Comparison of ENCODE assay signal across 10 cellular contexts in genomic region chr9:128215491-128216404, GRCh38. TPM values are rescaled to one million over a fixed set of nuclear protein-coding genes. Genes with fewer than 3 reads are reported as not detected.
DNase-seq lines count a peak whose midpoint lies in the region; ATAC-seq and TF ChIP-seq lines count a peak whose summit lies in the region.
"Had no signal": no experiment of that assay in that cellular context is flagged by ENCODE, and none has a peak within 500 bp of the region (broad histone marks: within the 10 kb centered on the region; RNA-seq: fewer than 3 reads in every experiment).

No MANE protein-coding gene starts in this region.

- 0% methylated on average over 1 of the region's 10 CpGs; no CpG with 5 or more reads in 1 of the 2 experiments for whole genome bisulfite sequencing in IMR-90 (ENCODE audit: extremely low coverage in 2 of 2, insufficient read length in 1 of 2), 2 experiments
- 50 to 63% methylated on average over 9 to 10 of the region's 10 CpGs for whole genome bisulfite sequencing in tibial nerve, 2 donors

- peak overlapping the region; percentile 64 for H3K4ac ChIP-seq in IMR-90 (ENCODE audit: low read depth, low read length)

- TF ChIP-seq CTCF in IMR-90 (conservative IDR thresholded peaks at IDR 0.05; ENCODE audit: low read depth, low read length), result no peak
- TF ChIP-seq CTCF in tibial nerve (IDR thresholded peaks at IDR 0.05), result no peak

- peak overlapping the region; percentile 9; the same call in 1 of the 2 replicates for H3K18ac ChIP-seq in IMR-90 (ENCODE audit: low read depth, low read length)

- TF ChIP-seq RAD21 in IMR-90 (IDR thresholded peaks at IDR 0.05; ENCODE audit: low read length), result no peak

- dilution Hi-C loops in IMR-90 (cut with HindIII; ENCODE audit: low sequenced_read_pairs, unreplicated experiment), result no loop called here

- H4K91ac ChIP-seq in IMR-90 (ENCODE audit: insufficient read depth, low read depth, low read length), result peak overlapping the region; percentile 57

- no peak overlapping the region; the same call in 2 of the 3 replicates for H2BK15ac ChIP-seq in IMR-90 (ENCODE audit: low read depth, low read length)

- peak overlapping the region; percentile 75 for H2AFZ ChIP-seq in IMR-90 (replicated peaks; ENCODE audit: low read length, poor library complexity)

- H3K9ac ChIP-seq in IMR-90 (ENCODE audit: low read depth, low read length), result no peak overlapping the region

- peak overlapping the region; percentile 40; the same call in 1 of the 2 replicates for H3K14ac ChIP-seq in IMR-90 (replicated peaks; ENCODE audit: low read depth, low read length)

- no peaks in the 10 kb centered on the region for H3K27me3 ChIP-seq in IMR-90 (ENCODE audit: control insufficient read depth, insufficient read depth, low read length)
- no peaks in the 10 kb centered on the region for H3K27me3 ChIP-seq in tibial nerve

- H3K56ac ChIP-seq in IMR-90 (ENCODE audit: extremely low read depth, insufficient read depth, low read length), result no peak overlapping the region

- H2AK9ac ChIP-seq in IMR-90 (replicated peaks; ENCODE audit: low read depth, low read length, poor library complexity), result peak overlapping the region; percentile 57

- TF ChIP-seq POLR2A in IMR-90 (IDR thresholded peaks at IDR 0.05; ENCODE audit: low read depth, low read length) (no peak), tibial nerve (IDR thresholded peaks at IDR 0.05) (no peak)

- H3K9me3 ChIP-seq in IMR-90 (ENCODE audit: control insufficient read depth, insufficient read depth, low read length) (no peaks in the 10 kb centered on the region), tibial nerve (no peaks in the 10 kb centered on the region)

- intact Hi-C loops in IMR-90 (cut with micrococcal nuclease), result no loop called here

- H2BK20ac ChIP-seq in IMR-90 (ENCODE audit: low read depth, low read length), result peak overlapping the region; percentile 39; the same call in 1 of the 2 replicates

- peak overlapping the region; percentile 44; the same call in 1 of the 2 replicates for H2AK5ac ChIP-seq in IMR-90 (ENCODE audit: low read depth, low read length)

- CTCF ChIA-PET in IMR-90 (lab: Yijun Ruan, JAX), result no interaction called here

- H3K27ac ChIP-seq in IMR-90 (ENCODE audit: insufficient read depth, low read length) (no peak overlapping the region), caudate nucleus (ENCODE audit: low read depth, low read length) (peak overlapping the region; percentile 82), tibial nerve (peak overlapping the region; percentile 47 to 78 (median 54))

- H3K9me1 ChIP-seq in IMR-90 (ENCODE audit: insufficient read depth, low read length), result peaks cover 16% of the 10 kb centered on the region

- no peak for TF ChIP-seq EP300 in tibial nerve (IDR thresholded peaks at IDR 0.05)

- no peak overlapping the region for H4K5ac ChIP-seq in IMR-90 (ENCODE audit: low read depth, low read length)

- H3K4me2 ChIP-seq in IMR-90 (ENCODE audit: low read depth, low read length), result no peak overlapping the region

- peak overlapping the region in 1 of 2 experiments; percentile 78; a peak in 2 of 4 replicates for H4K8ac ChIP-seq in IMR-90 (ENCODE audit: low read depth in 2 of 2, low read length in 2 of 2)

- DNase-seq in IMR-90 (peak; percentile 84), caudate nucleus (lab: John Stamatoyannopoulos, UW) (peak in 38 of 61 donors; percentile 13 to 87 (median 48)), lung microvascular endothelial cell (ENCODE audit: low read depth in 2 of 2) (peak; percentile 12 to 57), tibial nerve (ENCODE audit: low spot score in 2 of 2) (no peak)
- DNase-seq in stimulated activated CD4-positive, alpha-beta T cell treated with anti-CD3 and anti-CD28 coated beads, Interleukin-4, amount 100 ng/mL, for 1 hour, result no peak
- no peak for DNase-seq in stimulated activated naive CD4-positive, alpha-beta T cell (lab: John Stamatoyannopoulos, UW)
- DNase-seq: activated CD4-positive, alpha-beta T cell treated with anti-CD3 and anti-CD28 coated beads for 36 hours; OCI-M1 had no signal

- in situ Hi-C loops in IMR-90 (cut with MboI; ENCODE audit: low sequenced_read_pairs), result no loop called here

- peaks cover 3% of the 10 kb centered on the region; the same call in 1 of the 2 replicates for H3K36me3 ChIP-seq in IMR-90 (ENCODE audit: control insufficient read depth, insufficient read depth, low read length)
- peaks cover 0 to 9% (median 0%) of the 10 kb centered on the region in 3 donors for H3K36me3 ChIP-seq in tibial nerve

- POLR2A ChIA-PET in IMR-90 (lab: Charles Lee; ENCODE audit: unreplicated experiment), result no interaction called here

- H3K4me3 ChIP-seq in IMR-90 (ENCODE audit: insufficient read depth, low read depth, low read length) (no peak overlapping the region), tibial nerve (no peak overlapping the region)

- H4K20me1 ChIP-seq in IMR-90 (ENCODE audit: insufficient read depth, low read length), result 0 out of 2 replicates have a peak, but pooled peaks cover 4% of the 10 kb centered on the region

- H3K4me1 ChIP-seq in IMR-90 (ENCODE audit: control insufficient read depth, insufficient read depth, low read length), result peaks cover 20% of the 10 kb centered on the region
- peaks cover 0 to 49% (median 0%) of the 10 kb centered on the region in 4 donors for H3K4me1 ChIP-seq in tibial nerve

- ATAC-seq in IMR-90 (ENCODE audit: low read depth) (peak; percentile 70), HG02870 (IDR thresholded peaks at IDR 0.05; ENCODE audit: unreplicated experiment) (no peak), GM19023 (IDR thresholded peaks at IDR 0.05; ENCODE audit: unreplicated experiment) (no peak)
- ATAC-seq: activated CD4-positive, alpha-beta T cell treated with anti-CD3 and anti-CD28 coated beads for 36 hours had no signal

- no TSS peak for BruUV-seq in IMR-90 (replicated peaks; lab: Mats Ljungman, UMichigan)

- no peak overlapping the region for H3K23ac ChIP-seq in IMR-90 (ENCODE audit: low read depth, low read length)

- no peak overlapping the region for H2BK5ac ChIP-seq in IMR-90 (ENCODE audit: low read depth, low read length, poor library complexity, severe bottlenecking)

- H3K79me1 ChIP-seq in IMR-90 (ENCODE audit: low read depth in 1 of 2, low read length in 2 of 2), result no peaks in the 10 kb centered on the region; a peak in 1 of 4 replicates

- peak overlapping the region; percentile 57; the same call in 1 of the 2 replicates for H2BK120ac ChIP-seq in IMR-90 (ENCODE audit: low read depth, low read length)

TF ChIP-seq in IMR-90, 13 proteins besides CTCF, POLR2A, EP300 and RAD21:
- TF ChIP-seq FOS (IDR thresholded peaks at IDR 0.05; ENCODE audit: low read depth, low read length) (peak; percentile 77), MXI1 (IDR thresholded peaks at IDR 0.05; ENCODE audit: borderline replicate concordance, low read depth, low read length) (no peak), CEBPB (IDR thresholded peaks at IDR 0.05; ENCODE audit: low read depth, low read length) (peak; percentile 64), BHLHE40 (IDR thresholded peaks at IDR 0.05; ENCODE audit: low read depth, low read length) (peak; percentile 64), RCOR1 (IDR thresholded peaks at IDR 0.05; ENCODE audit: insufficient replicate concordance, low read length) (peak; percentile 61), ELK1 (IDR thresholded peaks at IDR 0.05; ENCODE audit: borderline replicate concordance, low read depth, low read length) (no peak), MAZ (IDR thresholded peaks at IDR 0.05; ENCODE audit: borderline replicate concordance, low read depth, low read length) (peak; percentile 67; the same call in 1 of the 2 replicates)
- TF ChIP-seq, protein P1, sequence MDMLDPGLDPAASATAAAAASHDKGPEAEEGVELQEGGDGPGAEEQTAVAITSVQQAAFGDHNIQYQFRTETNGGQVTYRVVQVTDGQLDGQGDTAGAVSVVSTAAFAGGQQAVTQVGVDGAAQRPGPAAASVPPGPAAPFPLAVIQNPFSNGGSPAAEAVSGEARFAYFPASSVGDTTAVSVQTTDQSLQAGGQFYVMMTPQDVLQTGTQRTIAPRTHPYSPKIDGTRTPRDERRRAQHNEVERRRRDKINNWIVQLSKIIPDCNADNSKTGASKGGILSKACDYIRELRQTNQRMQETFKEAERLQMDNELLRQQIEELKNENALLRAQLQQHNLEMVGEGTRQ (IDR thresholded peaks at IDR 0.05; ENCODE audit: low read depth, low read length), result no peak

RNA-seq across cellular contexts. Expression of gene DNM1, which starts 12.6 kb away (rescaled TPM):
- total RNA-seq in IMR-90 (2012; rRNA removed) (11.4 and 13.6 TPM in 2 replicates), lung microvascular endothelial cell (0.40 and 0.44 TPM in 2 replicates), tibial nerve (10 to 100 TPM; 19.9 to 50.4 (median 41.4) TPM)
- polyA plus RNA-seq in IMR-90 (2012; rRNA removed), result 17.7 and 19.3 TPM in 2 replicates
- polyA plus RNA-seq in IMR-90 (2012; cell fraction: cytosol; rRNA removed), result 7.8 and 11.0 TPM in 2 replicates
- polyA plus RNA-seq in IMR-90 (2012; cell fraction: nucleus; rRNA removed; ENCODE audit: low replicate concordance), result 110 and 165 TPM in 2 replicates

RNA-seq across cellular contexts. Expression of gene CIZ1, which starts 24.4 kb away (rescaled TPM):
- total RNA-seq in IMR-90 (2012; rRNA removed), result 13.8 and 20.6 TPM in 2 replicates
- polyA plus RNA-seq in IMR-90 (2012; rRNA removed), result 51.9 and 54.4 TPM in 2 replicates
- polyA plus RNA-seq in IMR-90 (2012; cell fraction: cytosol; rRNA removed), result 31.3 and 33.3 TPM in 2 replicates
- polyA plus RNA-seq in IMR-90 (2012; cell fraction: nucleus; rRNA removed; ENCODE audit: low replicate concordance), result 104 and 121 TPM in 2 replicates
- 9.4 and 12.3 TPM in 2 replicates for total RNA-seq in lung microvascular endothelial cell
- total RNA-seq in tibial nerve, result 10 to 100 TPM; 59.4 to 99.3 (median 71.4) TPM

RNA-seq across cellular contexts. Expression of gene BBLN, which starts 55.7 kb away (rescaled TPM):
- total RNA-seq in IMR-90 (2012; rRNA removed) (25.1 and 27.5 TPM in 2 replicates), lung microvascular endothelial cell (31.8 and 48.2 TPM in 2 replicates), tibial nerve (100 to 1,000 TPM; 202 to 310 (median 243) TPM)
- polyA plus RNA-seq in IMR-90 (2012; rRNA removed), result 103 and 146 TPM in 2 replicates
- 190 and 213 TPM in 2 replicates for polyA plus RNA-seq in IMR-90 (2012; cell fraction: cytosol; rRNA removed)
- polyA plus RNA-seq in IMR-90 (2012; cell fraction: nucleus; rRNA removed; ENCODE audit: low replicate concordance), result 36.9 and 66.7 TPM in 2 replicates

Comparison
In these comparisons a context has a peak if more than half of its experiments do, and no peak if none do; other contexts are left out.
1. DNase-seq: peak in IMR-90 (single experiment), caudate nucleus (38 of 61) and lung microvascular endothelial cell (2 of 2); none in tibial nerve (0 of 2), stimulated activated CD4-positive, alpha-beta T cell treated with anti-CD3 and anti-CD28 coated beads, Interleukin-4, amount 100 ng/mL, for 1 hour (single experiment) and stimulated activated naive CD4-positive, alpha-beta T cell (0 of 6).